1 cellular context compared by ENCODE assay signal in the genomic region with DNA sequence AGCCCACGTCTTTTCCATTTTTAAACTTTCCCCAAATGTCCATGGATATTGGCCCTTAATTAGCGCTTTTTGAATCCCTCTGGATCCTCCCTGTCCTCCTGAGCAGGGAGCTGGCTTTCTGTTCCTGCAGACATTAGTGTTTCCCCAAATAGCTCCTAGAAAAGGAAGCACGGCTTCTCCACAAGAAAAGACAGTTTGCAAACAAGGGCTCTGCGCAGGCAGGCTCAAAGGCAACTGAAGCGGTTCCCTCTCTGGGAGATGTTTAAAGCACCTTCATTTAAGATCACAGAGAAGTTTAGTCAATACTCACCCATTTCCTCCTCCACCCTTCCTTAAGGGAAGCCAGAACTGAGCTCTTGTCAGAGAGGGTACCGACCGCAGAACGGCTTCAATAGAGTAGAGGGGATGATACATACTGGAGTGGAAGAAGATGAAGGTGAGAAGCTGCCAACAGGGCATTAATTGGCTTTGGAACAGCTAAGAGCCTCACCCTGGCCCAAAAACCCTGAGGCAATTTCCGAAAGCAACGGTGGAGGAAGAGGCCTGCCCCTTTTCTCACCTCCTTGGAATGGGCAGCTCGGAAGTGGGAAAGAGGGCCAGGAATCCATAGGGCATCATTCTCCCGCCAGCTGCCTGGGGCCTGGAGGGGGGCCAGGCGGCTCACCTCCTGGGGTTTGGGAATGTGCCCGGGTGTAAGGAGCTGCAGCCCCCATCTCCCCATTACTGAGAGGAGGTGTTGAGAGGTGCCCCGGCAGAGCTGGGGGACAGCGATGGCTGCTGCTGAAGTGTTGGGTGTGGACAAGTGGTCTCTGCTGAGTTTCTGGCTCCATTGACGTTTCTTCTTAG.
TF ChIP-seq lines count a peak whose summit lies in the region.

No MANE protein-coding gene starts in this region.

TF ChIP-seq in HEK293, 187 proteins besides CTCF, POLR2A, EP300 and RAD21 (continued from another document):
- TF ChIP-seq GLIS1 (tag by site-specific recombination; IDR thresholded peaks at IDR 0.05), result peak; percentile 18; the same call in 1 of the 2 replicates
